ENCODE assay signal across 22 cellular contexts in genomic region chr15:63532307-63532744, GRCh38. TPM values are rescaled to one million over a fixed set of nuclear protein-coding genes. Genes with fewer than 3 reads are reported as not detected.
DNase-seq lines count a peak whose midpoint lies in the region; ATAC-seq, FAIRE-seq and TF ChIP-seq lines count a peak whose summit lies in the region.
"Had no signal": no experiment of that assay in that cellular context is flagged by ENCODE, and none has a peak within 500 bp of the region (broad histone marks: within the 10 kb centered on the region; RNA-seq: fewer than 3 reads in every experiment).

No MANE protein-coding gene starts in this region.

- H2BK12ac ChIP-seq in H9 (ENCODE audit: insufficient read length, low read depth, low read length) = no peak overlapping the region

- no peaks in the 10 kb centered on the region for H3K27me3 ChIP-seq in H9 (ENCODE audit: insufficient read depth, low read length)
- no peaks in the 10 kb centered on the region for H3K27me3 ChIP-seq in GM12878 (replicated peaks in 1 of 2; ENCODE audit: control insufficient read depth in 2 of 2, insufficient read depth in 2 of 2, low read length in 1 of 2)
- no peaks in the 10 kb centered on the region for H3K27me3 ChIP-seq in right lobe of liver
- H3K27me3 ChIP-seq: neural progenitor cell, transverse colon had no signal

- no peak overlapping the region for H3T11ph ChIP-seq in H9 (ENCODE audit: low read length)

- H3K4ac ChIP-seq in H9 (ENCODE audit: low read depth, low read length) = no peak overlapping the region

- no peak overlapping the region for H3K18ac ChIP-seq in H9 (ENCODE audit: insufficient read length, low read depth, low read length)

- H3K36me3 ChIP-seq in GM12878 (ENCODE audit: control insufficient read depth in 2 of 2, insufficient read depth in 2 of 2, low read length in 1 of 2) (peaks cover 0 to 8% of the 10 kb centered on the region in 2 experiments; a peak in 1 of 4 replicates), right lobe of liver (no peaks in the 10 kb centered on the region)
- H3K36me3 ChIP-seq: neural progenitor cell had no signal

- H2AK5ac ChIP-seq in H9 (ENCODE audit: insufficient read length, low read length) = no peak overlapping the region

- H3K79me2 ChIP-seq in H9 (ENCODE audit: insufficient read depth, low read length) (0 out of 2 replicates have a peak, but pooled peaks cover 3% of the 10 kb centered on the region), GM12878 (ENCODE audit: control insufficient read depth, insufficient read depth, low read length) (peaks cover 95% of the 10 kb centered on the region)

- H2BK5ac ChIP-seq in H9 (ENCODE audit: insufficient read length, low read length) = no peak overlapping the region

- WGBS in H9 (ENCODE audit: extremely low coverage, insufficient read length, low lambda C conversion rate) = no CpG with 5 or more reads among the region's 5 CpGs
- 94% methylated on average over 5 of the region's 5 CpGs for WGBS in GM12878 (ENCODE audit: insufficient coverage, insufficient replicate concordance, low lambda C conversion rate, missing lambda C conversion rate)
- 47% methylated on average over 5 of the region's 5 CpGs for WGBS in right lobe of liver (ENCODE audit: insufficient coverage, low coverage, low lambda C conversion rate, missing lambda C conversion rate)

- H3K56ac ChIP-seq in H9 (ENCODE audit: insufficient read length, low read depth, low read length) = no peak overlapping the region

- H3K4me2 ChIP-seq in H9 (ENCODE audit: insufficient read depth, insufficient read length, low read length) = no peak overlapping the region
- H3K4me2 ChIP-seq in GM12878 (ENCODE audit: control insufficient read depth, insufficient read depth) = no peak overlapping the region
- H3K4me2 ChIP-seq: KMS-11, neural progenitor cell had no signal

- no peak overlapping the region for H3K9ac ChIP-seq in H9 (ENCODE audit: extremely low read depth, insufficient read length, low read length)
- no peak overlapping the region for H3K9ac ChIP-seq in GM12878 (ENCODE audit: control insufficient read depth, insufficient read depth, low read length)
- H3K9ac ChIP-seq: KMS-11, neural progenitor cell had no signal

- H3K79me1 ChIP-seq in H9 (ENCODE audit: insufficient read depth, low read depth, low read length, poor library complexity, severe bottlenecking) = peaks cover 4% of the 10 kb centered on the region

- no peak overlapping the region for H2BK20ac ChIP-seq in H9 (ENCODE audit: low read depth, low read length, poor library complexity, severe bottlenecking)

- CTCF ChIA-PET in GM12878 (lab: Yijun Ruan, JAX) = interaction anchor here (0.8 to 8.4 kb wide), 13 partner anchors 9 to 535 kb away, joined by 3 to 52 read pairs (median 6); partner anchors contain the start of gene FBXL22

- SMC1A ChIA-PET in GM12878 (lab: Charles Lee; ENCODE audit: uncharacterized antibody, unreplicated experiment) = interaction anchor here (0.5 to 11.6 kb wide), 17 partner anchors 12 to 844 kb away, joined by 3 to 133 read pairs (median 4); partner anchors contain the start of gene USP3

- no peaks in the 10 kb centered on the region for H3K23me2 ChIP-seq in H9 (ENCODE audit: insufficient read length, low read depth, low read length, poor library complexity, severe bottlenecking)

- no peak for TF ChIP-seq POLR2A in GM12878 (IDR thresholded peaks at IDR 0.05; ENCODE audit: low read depth, low read length)
- TF ChIP-seq POLR2A in right lobe of liver (IDR thresholded peaks at IDR 0.05) = no peak

- H3K27me3 Mint-ChIP-seq in H9 (ENCODE audit: low read depth) (no peaks in the 10 kb centered on the region), natural killer cell (ENCODE audit: low read depth in 2 of 2) (no peaks in the 10 kb centered on the region)
- H3K27me3 Mint-ChIP-seq: stimulated activated naive B cell treated with anti-CD40 and anti-IgM and Interleukin-4, amounts not matched to agents 10 μg/mL and 1 μg/mL and 100 μg/mL, for 72 hours had no signal

- FAIRE-seq in GM12878 (lab: Jason Lieb, UNC) (no peak), urothelium cell line (lab: Jason Lieb, UNC) (no peak)

- DNase-seq in AG10803 (ENCODE audit: low read depth) (peak; percentile 65), H9 (no peak), GM12878 (ENCODE audit: low read depth, low spot score) (no peak), right lobe of liver (no peak), natural killer cell (no peak), urothelium cell line (ENCODE audit: low spot score) (no peak), omental fat pad (ENCODE audit: low spot score) (no peak), hypothalamus (lab: John Stamatoyannopoulos, UW) (no peak)
- DNase-seq: activated CD8-positive, alpha-beta T cell treated with anti-CD3 and anti-CD28 coated beads, Interleukin-2, amount 10 ng/mL, durations not matched to agents 7 days and 5 days; amniotic stem cell; central memory CD4-positive, alpha-beta T cell; DMS79 treated with DMSO at 0.1 percent for 48 hours; HCEC 1CT; NCI-H2081 treated with DMSO at 0.1 percent for 48 hours; stimulated activated naive B cell treated with anti-CD40 and anti-IgM and Interleukin-4, amounts not matched to agents 10 μg/mL and 1 μg/mL and 100 μg/mL, for 72 hours; T-helper 1 cell; transverse colon; WERI-Rb-1 had no signal

- H3K27ac Mint-ChIP-seq in H9 (peak overlapping the region in 2 of 3 experiments; percentile 14 to 56; a peak in 2 of 7 replicates), natural killer cell (peak overlapping the region in 1 of 2 donors; percentile 76)
- H3K27ac Mint-ChIP-seq: activated CD8-positive, alpha-beta T cell treated with anti-CD3 and anti-CD28 coated beads, Interleukin-2, amount 10 ng/mL, durations not matched to agents 7 days and 5 days; neural progenitor cell; stimulated activated naive B cell treated with anti-CD40 and anti-IgM and Interleukin-4, amounts not matched to agents 10 μg/mL and 1 μg/mL and 100 μg/mL, for 72 hours had no signal

- no peaks in the 10 kb centered on the region for H4K20me1 ChIP-seq in H9 (ENCODE audit: control insufficient read depth, insufficient read depth, insufficient read length)
- no peaks in the 10 kb centered on the region for H4K20me1 ChIP-seq in GM12878 (ENCODE audit: control insufficient read depth, insufficient read depth)

- no peak for ATAC-seq in GM12878
- ATAC-seq in right lobe of liver = peak in 3 of 4 donors; percentile 65 to 67 (median 65)
- ATAC-seq in natural killer cell = no peak
- no peak for ATAC-seq in omental fat pad (ENCODE audit: low FRiP score)
- ATAC-seq: activated CD8-positive, alpha-beta T cell treated with anti-CD3 and anti-CD28 coated beads, Interleukin-2, amount 10 ng/mL, durations not matched to agents 7 days and 5 days; esophagus mucosa; Right ventricle myocardium inferior had no signal

- TF ChIP-seq EP300 in GM12878 (IDR thresholded peaks at IDR 0.05; ENCODE audit: borderline replicate concordance in 1 of 2, control insufficient read depth in 1 of 2, low read depth in 2 of 2, low read length in 2 of 2) = no peak

- no peak overlapping the region for H3K4me3 Mint-ChIP-seq in H9
- no peak overlapping the region for H3K4me3 Mint-ChIP-seq in natural killer cell
- H3K4me3 Mint-ChIP-seq: activated CD8-positive, alpha-beta T cell treated with anti-CD3 and anti-CD28 coated beads, Interleukin-2, amount 10 ng/mL, durations not matched to agents 7 days and 5 days; neural progenitor cell; stimulated activated naive B cell treated with anti-CD40 and anti-IgM and Interleukin-4, amounts not matched to agents 10 μg/mL and 1 μg/mL and 100 μg/mL, for 72 hours had no signal

- no peak for TF ChIP-seq RAD21 in GM12878 (IDR thresholded peaks at IDR 0.05; ENCODE audit: insufficient read depth, low read depth, low read length)

- no peak overlapping the region for H3K4me3 ChIP-seq in AG10803 (ENCODE audit: low read length)
- H3K4me3 ChIP-seq in GM12878 = no peak overlapping the region
- H3K4me3 ChIP-seq in right lobe of liver = no peak overlapping the region
- H3K4me3 ChIP-seq: neural progenitor cell, transverse colon had no signal

- RAD21 ChIA-PET in GM12878 (lab: Charles Lee; ENCODE audit: unreplicated experiment) = interaction anchor here (1.0 to 7.2 kb wide), 12 partner anchors 10 to 67 kb away, joined by 3 to 75 read pairs (median 6); partner anchors contain the start of gene USP3

- no peak overlapping the region for H4K5ac ChIP-seq in H9 (ENCODE audit: insufficient read length, low read depth, low read length)

- TF ChIP-seq CTCF in AG10803 (conservative IDR thresholded peaks at IDR 0.05; ENCODE audit: low read length) (no peak), H9 (conservative IDR thresholded peaks at IDR 0.05) (no peak), GM12878 (IDR thresholded peaks at IDR 0.05 in 2 of 3, conservative IDR thresholded peaks at IDR 0.05 in 1 of 3; ENCODE audit: control insufficient read depth in 2 of 3, extremely low read depth in 1 of 3, insufficient read depth in 1 of 3, low read depth in 3 of 3, low read length in 3 of 3) (no peak), right lobe of liver (IDR thresholded peaks at IDR 0.05) (no peak), natural killer cell (IDR thresholded peaks at IDR 0.05) (no peak), omental fat pad (IDR thresholded peaks at IDR 0.05) (no peak)

- intact Hi-C loops in GM12878 (cut with micrococcal nuclease; ENCODE audit: unreplicated experiment) (no loop called here), right lobe of liver (cut with DNase I) (no loop called here), natural killer cell (cut with micrococcal nuclease) (no loop called here)

- H4K91ac ChIP-seq in H9 (ENCODE audit: insufficient read length, low read depth, low read length) = no peak overlapping the region

- no peak overlapping the region for H2BK15ac ChIP-seq in H9 (ENCODE audit: low read depth, low read length)

- H3K4me1 ChIP-seq in H9 (ENCODE audit: insufficient read depth, low read length) = peaks cover 9% of the 10 kb centered on the region
- H3K4me1 ChIP-seq in GM12878 (ENCODE audit: control insufficient read depth, insufficient read depth, low read length) = peaks cover 57% of the 10 kb centered on the region
- peaks cover 0 to 22% (median 3%) of the 10 kb centered on the region in 4 donors for H3K4me1 ChIP-seq in right lobe of liver

- H2BK120ac ChIP-seq in H9 (ENCODE audit: low read depth, low read length, poor library complexity, severe bottlenecking) = no peak overlapping the region

- no peaks in the 10 kb centered on the region for H3K9me3 Mint-ChIP-seq in H9
- no peaks in the 10 kb centered on the region for H3K9me3 Mint-ChIP-seq in natural killer cell
- H3K9me3 Mint-ChIP-seq: neural progenitor cell; stimulated activated naive B cell treated with anti-CD40 and anti-IgM and Interleukin-4, amounts not matched to agents 10 μg/mL and 1 μg/mL and 100 μg/mL, for 72 hours had no signal

- H2AFZ ChIP-seq in H9 (ENCODE audit: low read length) = no peak overlapping the region
- H2AFZ ChIP-seq in GM12878 (ENCODE audit: control insufficient read depth, low read depth, low read length) = no peak overlapping the region
- H2AFZ ChIP-seq: neural progenitor cell had no signal

- in situ Hi-C loops in GM12878 (cut with MboI) = no loop called here

- H3K23ac ChIP-seq in H9 (ENCODE audit: insufficient read length, low read depth, low read length) = no peak overlapping the region

- H3K27ac ChIP-seq in H9 (ENCODE audit: insufficient read length, low read depth, low read length) = no peak overlapping the region
- no peak overlapping the region for H3K27ac ChIP-seq in GM12878 (ENCODE audit: control insufficient read depth, insufficient read depth)
- no peak overlapping the region for H3K27ac ChIP-seq in right lobe of liver
- H3K27ac ChIP-seq: KMS-11, neural progenitor cell, transverse colon, WERI-Rb-1 had no signal

- H3K36me3 Mint-ChIP-seq in H9 (ENCODE audit: insufficient read depth in 1 of 3, low read depth in 3 of 3) = no peaks in the 10 kb centered on the region
- no peaks in the 10 kb centered on the region for H3K36me3 Mint-ChIP-seq in natural killer cell

- POLR2A ChIA-PET in GM12878 (lab: Charles Lee) = interaction anchor here (0.5 to 6.6 kb wide), 5 partner anchors 11 to 45 kb away, joined by 3 to 47 read pairs (median 4); partner anchors contain the start of gene USP3

- peaks cover 51 to 57% of the 10 kb centered on the region in 2 experiments for H3K4me1 Mint-ChIP-seq in H9
- peaks cover 79 to 85% of the 10 kb centered on the region in 2 donors for H3K4me1 Mint-ChIP-seq in natural killer cell

- BruUV-seq in GM12878 (replicated peaks; lab: Mats Ljungman, UMichigan) = no TSS peak

- H3K14ac ChIP-seq in H9 (ENCODE audit: insufficient read depth, low read length) = no peak overlapping the region

- H3K9me3 ChIP-seq in H9 (ENCODE audit: control insufficient read depth, low read depth, low read length) (no peaks in the 10 kb centered on the region), GM12878 (replicated peaks; ENCODE audit: control insufficient read depth, insufficient read depth, low read length) (no peaks in the 10 kb centered on the region), right lobe of liver (no peaks in the 10 kb centered on the region)
- H3K9me3 ChIP-seq: transverse colon had no signal

- no peak overlapping the region for H4K8ac ChIP-seq in H9 (replicated peaks; ENCODE audit: insufficient read length, low read depth, low read length)

RNA-seq across cellular contexts. Expression of gene USP3, which starts 27.9 kb away (rescaled TPM):
- total RNA-seq in H9 (2021) (12.0 and 14.2 TPM in 2 replicates), GM12878 (2014; rRNA removed) (47.1 and 49.8 TPM in 2 replicates), GM12878 (2014; rRNA removed; fragmentation: Illumina TruSeq; extraction: Trizol) (58.8 and 61.3 TPM in 2 replicates), GM12878 (2021) (64.5 and 65.1 TPM in 2 replicates), right lobe of liver (10 to 100 TPM; 21.9 to 33.8 (median 24.8) TPM), natural killer cell (100 to 1,000 TPM; 163 to 187 (median 169) TPM), omental fat pad (10 to 100 TPM; 40.4 to 66.2 (median 56.0) TPM)
- total RNA-seq in GM12878 (2013; cell fraction: nucleolus; rRNA removed) = 459 and 461 TPM in 2 replicates
- 32.8 TPM for polyA plus RNA-seq in GM12878 (2011; ENCODE audit: low read depth)
- polyA plus RNA-seq in GM12878 (2011; rRNA removed) (50.3 and 54.0 TPM in 2 replicates), GM12878 (2014; fragmentation: Illumina TruSeq; extraction: Trizol) (52.6 and 58.7 TPM in 2 replicates), GM12878 (2014; fragmentation: Nextera tagmentation; extraction: Ambion mirVana) (10 to 100 TPM; 23.8 to 45.7 TPM), GM12878 (2014; rRNA removed) (30.1 and 31.9 TPM in 2 replicates), GM12878 (2016; fragmentation: Nextera tagmentation; extraction: Ambion mirVana) (10 to 100 TPM; 48.0 to 54.0 TPM)
- polyA plus RNA-seq in GM12878 (2011; cell fraction: cytosol; rRNA removed) = 27.3 and 47.7 TPM in 2 replicates
- polyA plus RNA-seq in GM12878 (2011; cell fraction: nucleus; rRNA removed) = 143 and 189 TPM in 2 replicates
- polyA plus RNA-seq in GM12878 (2012) = 38.6 and 46.2 TPM in 2 replicates
- 82.4 and 103 TPM in 2 replicates for polyA minus RNA-seq in GM12878 (2011; rRNA and poly(A)+ RNA removed)
- polyA minus RNA-seq in GM12878 (2011; cell fraction: cytosol; rRNA and poly(A)+ RNA removed) = 22.2 and 35.9 TPM in 2 replicates
- polyA minus RNA-seq in GM12878 (2011; cell fraction: nucleus; rRNA and poly(A)+ RNA removed) = 103 and 169 TPM in 2 replicates

Comparison
In these comparisons a context has a peak if more than half of its experiments do, and no peak if none do; other contexts are left out.
1. ATAC-seq: peak in right lobe of liver (3 of 4); none in GM12878 (single experiment), natural killer cell (0 of 3) and omental fat pad (single experiment).